In the genomic region with DNA sequence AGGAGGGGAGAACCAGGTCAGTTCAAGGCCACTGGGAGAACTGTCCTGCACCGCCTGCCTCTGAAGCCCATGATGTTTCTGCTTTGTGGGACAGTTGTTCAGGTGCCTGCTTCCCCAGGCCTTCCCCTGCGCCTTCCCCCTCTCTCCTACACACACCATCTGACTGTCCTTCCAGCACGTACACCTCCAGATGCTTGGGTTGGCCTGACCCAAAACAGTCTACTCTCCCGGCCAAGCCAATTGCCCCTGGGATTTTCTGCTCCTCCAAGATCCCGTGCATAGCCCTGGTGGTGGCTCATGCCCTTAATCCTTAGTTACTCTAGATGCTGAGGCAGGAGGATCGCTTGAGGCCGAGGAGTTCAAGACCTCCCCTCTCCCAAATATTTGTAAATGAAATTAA, we compare ENCODE assay signal across 8 cellular contexts. TPM values are rescaled to one million over a fixed set of nuclear protein-coding genes. Genes with fewer than 3 reads are reported as not detected.
DNase-seq lines count a peak whose midpoint lies in the region; ATAC-seq and TF ChIP-seq lines count a peak whose summit lies in the region.

No MANE protein-coding gene starts in this region.

- H3K36me3 ChIP-seq in SJCRH30, result no peaks in the 10 kb centered on the region
- H3K36me3 ChIP-seq in sigmoid colon, result peaks cover 0 to 9% (median 0%) of the 10 kb centered on the region in 4 donors

- H3K27me3 ChIP-seq in SJCRH30 (no peaks in the 10 kb centered on the region), sigmoid colon (peaks cover 0 to 13% (median 7%) of the 10 kb centered on the region in 3 donors)

- H3K4me3 ChIP-seq in GM12864 (ENCODE audit: low read depth, low read length) (peak overlapping the region; percentile 59), SJCRH30 (peak overlapping the region; percentile 69), fibroblast of the aortic adventitia (ENCODE audit: low read depth, low read length) (no peak overlapping the region), sigmoid colon (peak overlapping the region in 3 of 4 donors; percentile 63 to 71 (median 65))

- TF ChIP-seq CTCF in GM12864 (IDR thresholded peaks at IDR 0.05; ENCODE audit: low read depth, low read length, missing control alignments) (no peak), fibroblast of the aortic adventitia (IDR thresholded peaks at IDR 0.05; ENCODE audit: insufficient read depth, low read length) (peak; percentile 4), sigmoid colon (IDR thresholded peaks at IDR 0.05) (no peak), omental fat pad (IDR thresholded peaks at IDR 0.05) (no peak)

- H3K4me1 ChIP-seq in SJCRH30, result peaks cover 3% of the 10 kb centered on the region; the same call in 1 of the 2 replicates
- peaks cover 0 to 27% (median 19%) of the 10 kb centered on the region in 4 donors for H3K4me1 ChIP-seq in sigmoid colon

- WGBS in sigmoid colon, 2 donors, result 88% methylated on average over 7 of the region's 7 CpGs

- no peak for TF ChIP-seq POLR2A in sigmoid colon (IDR thresholded peaks at IDR 0.05)

- H3K27ac ChIP-seq in SJCRH30, result peak overlapping the region; percentile 16; the same call in 1 of the 2 replicates
- peak overlapping the region; percentile 84 to 92 (median 89) for H3K27ac ChIP-seq in sigmoid colon

- intact Hi-C loops in sigmoid colon (cut with DNase I), result loop anchor here (2.0 kb wide), 2 partner anchors 63 to 115 kb away; no protein-coding TSS in a partner anchor

- TF ChIP-seq EP300 in sigmoid colon (IDR thresholded peaks at IDR 0.05), result no peak

- ATAC-seq in omental fat pad (ENCODE audit: low FRiP score) (no peak), GM21381 (IDR thresholded peaks at IDR 0.05; ENCODE audit: unreplicated experiment) (no peak)

- H3K9me3 ChIP-seq in SJCRH30 (replicated peaks) (no peaks in the 10 kb centered on the region), sigmoid colon (no peaks in the 10 kb centered on the region)

- DNase-seq in GM12864 (ENCODE audit: low read depth) (no peak), SJCRH30 (no peak), fibroblast of the aortic adventitia (ENCODE audit: low read depth) (no peak), sigmoid colon (no peak), NCI-H69 (lab: John Stamatoyannopoulos, UW) (no peak), NCI-H2196 treated with DMSO at 0.1 percent for 48 hours (lab: John Stamatoyannopoulos, UW; ENCODE audit: unreplicated experiment) (no peak), omental fat pad (ENCODE audit: low spot score) (no peak)

RNA-seq across cellular contexts. Expression of a gene that starts 0.7 kb away (rescaled TPM):
- total RNA-seq in SJCRH30 (2014; rRNA removed; shearing (Covaris generic)), result 14.8 and 17.3 TPM in 2 replicates
- 25.8 and 35.4 TPM in 2 replicates for total RNA-seq in fibroblast of the aortic adventitia (ENCODE audit: low replicate concordance)
- 10 to 100 TPM; 18.6 to 27.4 (median 22.7) TPM for total RNA-seq in sigmoid colon
- polyA plus RNA-seq in sigmoid colon, result 10 to 100 TPM; 22.4 to 33.6 (median 25.2) TPM
- total RNA-seq in omental fat pad, result 10 to 100 TPM; 18.7 to 25.9 (median 23.4) TPM

RNA-seq across cellular contexts. Expression of a gene that starts 9.3 kb away (rescaled TPM):
- not detected in 2 replicates for total RNA-seq in SJCRH30 (2014; rRNA removed; shearing (Covaris generic))
- total RNA-seq in fibroblast of the aortic adventitia (ENCODE audit: low replicate concordance), result not detected in 2 replicates
- total RNA-seq in sigmoid colon, result not detected
- polyA plus RNA-seq in sigmoid colon, result 1 to 10 TPM; 3.7 to 7.2 (median 4.4) TPM
- total RNA-seq in omental fat pad, result not detected

RNA-seq across cellular contexts. Expression of a gene that starts 30.3 kb away (rescaled TPM):
- total RNA-seq in SJCRH30 (2014; rRNA removed; shearing (Covaris generic)), result not detected in 2 replicates
- total RNA-seq in fibroblast of the aortic adventitia (ENCODE audit: low replicate concordance), result 0.99 and 1.7 TPM in 2 replicates
- 1 to 10 TPM in 3 of 4 donors, under 1 TPM in 1; 0.36 to 2.5 (median 1.7) TPM for total RNA-seq in sigmoid colon
- polyA plus RNA-seq in sigmoid colon, result 1 to 10 TPM in 1 of 3 donors, under 1 TPM in 1, not detected in 1; 0.23 to 2.1 TPM
- total RNA-seq in omental fat pad, result 1 to 10 TPM in 2 of 4 donors, under 1 TPM in 1, not detected in 1; 0.36 to 1.9 (median 1.0) TPM

RNA-seq across cellular contexts. Expression of a gene that starts 52.0 kb away (rescaled TPM):
- total RNA-seq in SJCRH30 (2014; rRNA removed; shearing (Covaris generic)), result 6.3 and 6.7 TPM in 2 replicates
- 15.7 and 273 TPM in 2 replicates for total RNA-seq in fibroblast of the aortic adventitia (ENCODE audit: low replicate concordance)
- 10 to 100 TPM in 2 of 4 donors, 1 to 10 TPM in 2; 8.2 to 28.5 (median 11.0) TPM for total RNA-seq in sigmoid colon
- polyA plus RNA-seq in sigmoid colon, result 10 to 100 TPM; 49.9 to 61.7 (median 54.3) TPM
- total RNA-seq in omental fat pad, result 100 to 1,000 TPM in 1 of 4 donors, 10 to 100 TPM in 3; 36.6 to 140 (median 65.3) TPM

RNA-seq across cellular contexts. Expression of a gene that starts 54.6 kb away (rescaled TPM):
- not detected in 2 replicates for total RNA-seq in SJCRH30 (2014; rRNA removed; shearing (Covaris generic))
- total RNA-seq in fibroblast of the aortic adventitia (ENCODE audit: low replicate concordance) (not detected in 2 replicates), sigmoid colon (not detected), omental fat pad (not detected)
- polyA plus RNA-seq in sigmoid colon, result 10 to 100 TPM; 23.4 to 31.7 (median 29.5) TPM
